In the genomic region with DNA sequence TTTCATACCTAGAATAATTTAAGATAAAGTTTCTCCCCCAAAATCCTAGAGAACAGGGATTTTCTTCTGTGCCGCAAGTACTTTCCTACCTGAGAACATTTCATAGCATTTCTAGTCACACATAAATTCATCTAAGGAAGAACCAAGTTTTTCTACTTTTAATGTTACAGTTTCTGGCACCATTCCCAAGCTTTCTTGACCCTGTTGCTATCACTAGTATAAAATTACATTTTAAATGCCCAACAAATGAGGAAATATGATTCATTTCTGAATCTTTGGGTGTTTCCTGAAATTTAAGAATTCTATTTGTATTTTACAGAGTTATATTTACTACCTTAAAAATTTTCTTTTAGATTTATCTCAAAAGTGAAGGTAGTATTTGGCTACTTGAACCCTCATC, we compare ENCODE assay signal across 24 cellular contexts.
DNase-seq lines count a peak whose midpoint lies in the region; ATAC-seq and TF ChIP-seq lines count a peak whose summit lies in the region.
"Had no signal": no experiment of that assay in that cellular context is flagged by ENCODE, and none has a peak within 500 bp of the region (broad histone marks: within the 10 kb centered on the region; RNA-seq: fewer than 3 reads in every experiment).

No MANE protein-coding gene starts in this region.

- peak overlapping the region; percentile 75 for H3K4me2 ChIP-seq in GM23248 (ENCODE audit: unreplicated experiment)
- H3K4me2 ChIP-seq: BLaER1 had no signal

- H3K4me3 ChIP-seq in GM23248, result peak overlapping the region; percentile 28
- no peak overlapping the region for H3K4me3 ChIP-seq in cardiac fibroblast (replicated peaks in 1 of 2; ENCODE audit: low read depth in 2 of 2, low read length in 2 of 2)
- H3K4me3 ChIP-seq in fibroblast of pulmonary artery (replicated peaks; ENCODE audit: low read depth, low read length), result no peak overlapping the region
- no peak overlapping the region for H3K4me3 ChIP-seq in thoracic aorta
- no peak overlapping the region for H3K4me3 ChIP-seq in esophagus squamous epithelium
- H3K4me3 ChIP-seq: BLaER1, cardiac muscle cell, GM12878, lung had no signal

- peak overlapping the region; percentile 39 for H3K27ac ChIP-seq in GM23248
- peak overlapping the region; percentile 72 to 83 for H3K27ac ChIP-seq in thoracic aorta
- H3K27ac ChIP-seq in esophagus squamous epithelium, result no peak overlapping the region
- H3K27ac ChIP-seq: BLaER1, cardiac muscle cell, RWPE1, VCaP had no signal

- TF ChIP-seq POLR2A in erythroblast (IDR thresholded peaks at IDR 0.05; ENCODE audit: low read length) (no peak), esophagus squamous epithelium (IDR thresholded peaks at IDR 0.05) (no peak)

- 0 out of 2 replicates have a peak overlapping the region, but pooled peaks have one; percentile 10 for H3K9ac ChIP-seq in GM23248
- H3K9ac ChIP-seq: BLaER1 had no signal

- H3K9me3 ChIP-seq in GM23248 (ENCODE audit: low read depth) (no peaks in the 10 kb centered on the region), thoracic aorta (no peaks in the 10 kb centered on the region), esophagus squamous epithelium (peaks cover 0 to 7% (median 5%) of the 10 kb centered on the region in 3 donors)

- H3K9me2 ChIP-seq in GM23248 (ENCODE audit: insufficient read depth), result no peaks in the 10 kb centered on the region

- in situ Hi-C loops in GM23248 (cut with MboI), result no loop called here

- no peaks in the 10 kb centered on the region for H4K20me1 ChIP-seq in GM23248 (ENCODE audit: insufficient read depth)
- H4K20me1 ChIP-seq: BLaER1 had no signal

- H3K36me3 ChIP-seq in GM23248 (ENCODE audit: low read depth) (0 out of 2 replicates have a peak, but pooled peaks cover 3% of the 10 kb centered on the region), thoracic aorta (no peaks in the 10 kb centered on the region), esophagus squamous epithelium (no peaks in the 10 kb centered on the region)
- H3K36me3 ChIP-seq: BLaER1, cardiac muscle cell had no signal

- peaks cover 95% of the 10 kb centered on the region for H3K79me2 ChIP-seq in GM23248 (ENCODE audit: insufficient read depth)

- H3K27me3 ChIP-seq in GM23248 (replicated peaks; ENCODE audit: insufficient read depth) (no peaks in the 10 kb centered on the region), thoracic aorta (replicated peaks; ENCODE audit: insufficient read depth) (no peaks in the 10 kb centered on the region), esophagus squamous epithelium (no peaks in the 10 kb centered on the region)
- H3K27me3 ChIP-seq: BLaER1, cardiac muscle cell had no signal

- TF ChIP-seq CTCF in cardiac fibroblast (IDR thresholded peaks at IDR 0.05; ENCODE audit: low read depth, low read length) (no peak), fibroblast of pulmonary artery (IDR thresholded peaks at IDR 0.05; ENCODE audit: low read length, missing control alignments) (no peak), thoracic aorta (IDR thresholded peaks at IDR 0.05) (no peak), esophagus squamous epithelium (IDR thresholded peaks at IDR 0.05) (no peak)

- ATAC-seq in thoracic aorta (ENCODE audit: insufficient number of reproducible peaks, low FRiP score, low read depth), result no peak
- ATAC-seq: GM12878 had no signal

- H2AFZ ChIP-seq in GM23248, result no peak overlapping the region

- intact Hi-C loops in esophagus squamous epithelium (cut with DNase I), result no loop called here

- 93 to 97% methylated on average over 1 of the region's 1 CpG for WGBS in GM23248 (ENCODE audit: low coverage in 1 of 2, low lambda C conversion rate in 2 of 2, missing lambda C conversion rate in 2 of 2), 2 experiments
- 90 to 96% methylated on average over 1 of the region's 1 CpG for WGBS in esophagus squamous epithelium, 2 donors

- peaks cover 26% of the 10 kb centered on the region for H3F3A ChIP-seq in GM23248 (ENCODE audit: insufficient read depth)

- DNase-seq in GM23248 (peak; percentile 27), cardiac fibroblast (ENCODE audit: low read depth in 2 of 2) (peak; percentile 43 to 52), fibroblast of pulmonary artery (ENCODE audit: low read depth) (peak; percentile 33), thoracic aorta (ENCODE audit: low spot score) (no peak), hypothalamus (lab: John Stamatoyannopoulos, UW) (no peak), erythroblast (lab: John Stamatoyannopoulos, UW) (no peak), esophagus squamous epithelium (lab: John Stamatoyannopoulos, UW) (no peak)
- DNase-seq in stimulated activated naive CD4-positive, alpha-beta T cell treated with Interleukin-2 at 50 U/mL for 16 hours (lab: John Stamatoyannopoulos, UW), result no peak
- DNase-seq: activated CD4-positive, alpha-beta T cell treated with anti-CD3 and anti-CD28 coated beads, Interleukin-2, amount 10 ng/mL, durations not matched to agents 7 days and 5 days; activated naive CD4-positive, alpha-beta T cell treated with anti-CD3 and anti-CD28 coated beads, Interleukin-2, amount 50 U/mL, for 16 hours; COR-L47; DND-41; H9; Kasumi-1; NCI-H1105; NCI-H1930; small intestine; stimulated activated CD4-positive, alpha-beta T cell treated with anti-CD3 and anti-CD28 coated beads, Interleukin-2, amount 100 ng/mL, for 24 hours had no signal

- H3K4me1 ChIP-seq in GM23248 (ENCODE audit: insufficient read depth) (peaks cover 42% of the 10 kb centered on the region), thoracic aorta (ENCODE audit: control insufficient read depth in 1 of 2, low read depth in 2 of 2) (peaks cover 64 to 92% of the 10 kb centered on the region in 2 donors), esophagus squamous epithelium (peaks cover 0 to 10% (median 0%) of the 10 kb centered on the region in 3 donors)
- H3K4me1 ChIP-seq: BLaER1 had no signal

Comparison
In these comparisons a context has a peak if more than half of its experiments do, and no peak if none do; other contexts are left out.
1. DNase-seq: peak in GM23248 (single experiment), cardiac fibroblast (2 of 2) and fibroblast of pulmonary artery (single experiment); none in thoracic aorta (single experiment), hypothalamus (0 of 51), erythroblast (0 of 2), esophagus squamous epithelium (single experiment) and stimulated activated naive CD4-positive, alpha-beta T cell treated with Interleukin-2 at 50 U/mL for 16 hours (single experiment).
2. H3K27ac ChIP-seq: peak in GM23248 (single experiment) and thoracic aorta (2 of 2); none in esophagus squamous epithelium (0 of 4).